In the genomic region with DNA sequence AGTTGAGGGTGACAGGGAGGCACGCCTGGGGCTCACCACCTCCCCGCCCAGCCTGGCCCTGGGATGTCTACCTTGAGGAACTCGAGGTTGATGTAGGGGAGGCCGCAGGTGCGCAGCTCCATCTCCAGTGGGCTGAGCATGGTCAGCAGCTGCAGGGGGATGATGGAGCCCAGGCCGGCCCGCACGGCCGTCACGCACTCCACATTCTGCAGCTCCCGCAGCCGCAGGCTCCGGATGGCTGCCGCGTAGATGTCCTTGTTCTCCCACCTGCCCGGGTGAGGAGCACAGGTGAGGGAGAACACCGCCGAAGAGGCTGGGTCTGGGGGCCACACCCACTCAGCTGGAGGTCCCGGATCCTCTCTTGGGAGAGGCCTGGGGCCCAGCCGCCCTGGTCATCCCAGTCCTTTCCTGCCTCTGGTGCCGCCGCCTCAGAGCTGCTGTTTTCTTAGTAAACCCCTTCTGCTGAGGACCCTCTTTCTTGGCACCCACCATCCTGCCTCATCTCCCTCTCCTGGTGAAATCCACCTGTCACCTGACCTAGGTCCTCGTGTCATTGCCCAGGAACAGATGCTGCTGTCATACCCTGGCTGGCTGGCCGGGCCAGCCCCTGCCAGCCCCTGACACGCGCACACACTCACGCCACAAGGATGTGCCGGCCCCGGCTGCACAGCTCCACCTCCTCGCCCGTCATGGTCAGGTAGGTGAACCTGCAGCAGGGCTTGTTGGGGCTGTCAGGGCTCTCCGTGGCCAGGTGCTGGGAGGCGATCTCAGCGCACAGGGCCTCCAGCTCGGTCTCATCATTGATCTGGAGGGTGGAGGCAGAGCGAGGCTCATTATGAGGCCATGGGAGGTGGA, we compare ENCODE assay signal across 21 cellular contexts.
"Had no signal": no experiment of that assay in that cellular context is flagged by ENCODE, and none has a peak within 500 bp of the region (broad histone marks: within the 10 kb centered on the region; RNA-seq: fewer than 3 reads in every experiment).

No MANE protein-coding gene starts in this region.

- H3K27me3 Mint-ChIP-seq: naive B cell; stimulated activated naive CD8-positive, alpha-beta T cell treated with anti-CD3 and anti-CD28 coated beads, Interleukin-15, amount 100 ng/mL, for 72 hours had no signal

- ATAC-seq: activated CD8-positive, alpha-beta T cell treated with anti-CD3 and anti-CD28 coated beads, Interleukin-2, amount 10 ng/mL, durations not matched to agents 7 days and 5 days; heart left ventricle; left cardiac atrium had no signal

- DNase-seq: activated CD4-positive, alpha-beta T cell treated with anti-CD3 and anti-CD28 coated beads for 1 hour; activated CD4-positive, alpha-beta T cell treated with anti-CD3 and anti-CD28 coated beads, Interleukin-2, amount 50 U/mL, for 1 hour; activated CD8-positive, alpha-beta T cell treated with anti-CD3 and anti-CD28 coated beads, Interleukin-2, amount 10 ng/mL, durations not matched to agents 7 days and 5 days; activated gamma-delta T cell treated with Interleukin-2 at 50 U/mL for 16 hours; central memory CD4-positive, alpha-beta T cell; colonic mucosa; left cardiac atrium; lower lobe of right lung; naive B cell; occipital lobe; stimulated activated CD4-positive, alpha-beta T cell treated with anti-CD3 and anti-CD28 coated beads, Interleukin-4, amount 100 ng/mL, for 4 hours; stimulated activated naive CD8-positive, alpha-beta T cell treated with anti-CD3 and anti-CD28 coated beads, Interleukin-15, amount 100 ng/mL, for 72 hours; T-helper 1 cell; T-helper 9 cell; transverse colon had no signal

- H3K9me3 Mint-ChIP-seq: activated naive CD4-positive, alpha-beta T cell treated with anti-CD3 and anti-CD28 coated beads, Interleukin-2, amount 50 U/mL, for 72 hours; stimulated activated naive CD8-positive, alpha-beta T cell treated with anti-CD3 and anti-CD28 coated beads, Interleukin-15, amount 100 ng/mL, for 72 hours had no signal

- H3K4me3 ChIP-seq: colonic mucosa, heart left ventricle, lower lobe of right lung, suprapubic skin, transverse colon had no signal

- H3K4me1 ChIP-seq: colonic mucosa, heart left ventricle, lower lobe of right lung, suprapubic skin, transverse colon had no signal

- FAIRE-seq: astrocyte, endometrium, islet of Langerhans had no signal

- H3K4me3 Mint-ChIP-seq: activated CD8-positive, alpha-beta T cell treated with anti-CD3 and anti-CD28 coated beads, Interleukin-2, amount 10 ng/mL, durations not matched to agents 7 days and 5 days; naive B cell; stimulated activated naive CD8-positive, alpha-beta T cell treated with anti-CD3 and anti-CD28 coated beads, Interleukin-15, amount 100 ng/mL, for 72 hours had no signal

- H3K27me3 ChIP-seq: colonic mucosa, heart left ventricle, suprapubic skin, transverse colon had no signal

- H3K9me3 ChIP-seq: colonic mucosa, lower lobe of right lung, suprapubic skin, transverse colon had no signal

- H3K27ac ChIP-seq: colonic mucosa, heart left ventricle, lower lobe of right lung, suprapubic skin, transverse colon had no signal
